ENCODE assay signal across 1 cellular context in genomic region chr17:59347975-59348391, GRCh38.
TF ChIP-seq lines count a peak whose summit lies in the region.

No MANE protein-coding gene starts in this region.

TF ChIP-seq in K562, 482 proteins besides CTCF, POLR2A, EP300 and RAD21 (continued from another document):
- TF ChIP-seq CBX2 (IDR thresholded peaks at IDR 0.05; ENCODE audit: insufficient read depth, low read length, poor library complexity, severe bottlenecking), result no peak
- TF ChIP-seq SUPT5H (IDR thresholded peaks at IDR 0.05), result no peak
